19 cellular contexts compared by ENCODE assay signal in the genomic region with DNA sequence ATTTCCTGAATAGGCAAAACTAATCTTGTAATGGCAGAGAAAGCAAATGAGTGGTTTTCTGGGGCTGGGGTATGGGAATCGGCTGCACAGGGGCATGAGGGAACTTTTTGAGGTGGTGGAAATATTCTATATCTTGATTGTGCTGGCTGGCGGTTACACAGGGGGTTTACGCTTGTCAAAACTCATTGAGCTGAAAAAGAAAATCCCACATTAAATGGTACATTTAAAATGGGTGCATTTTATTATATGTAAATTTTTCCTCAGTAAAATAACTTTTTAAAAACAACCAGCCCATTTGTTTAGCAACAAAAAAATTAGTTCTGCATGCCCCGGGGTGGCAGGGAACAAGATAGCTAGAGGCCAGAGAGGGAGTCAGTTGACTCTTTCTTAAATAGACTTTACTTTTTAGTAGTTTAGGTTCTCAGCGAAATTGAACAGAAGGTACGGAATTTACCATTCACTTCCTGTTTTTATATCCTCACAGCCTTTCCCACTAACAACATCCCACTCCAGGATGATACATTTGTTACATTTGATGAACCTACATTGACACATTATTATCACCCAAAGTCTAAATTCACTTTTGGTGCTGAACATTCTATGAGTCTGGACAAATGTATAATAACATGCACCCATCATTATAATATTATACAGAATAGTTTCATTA. TPM values are rescaled to one million over a fixed set of nuclear protein-coding genes. Genes with fewer than 3 reads are reported as not detected.
A peak's percentile ranks its signal among the peaks of the same experiment; 100 is the strongest.
DNase-seq lines count a peak whose midpoint lies in the region; ATAC-seq, FAIRE-seq and TF ChIP-seq lines count a peak whose summit lies in the region.
"Had no signal": no experiment of that assay in that cellular context is flagged by ENCODE, and none has a peak within 500 bp of the region (broad histone marks: within the 10 kb centered on the region; RNA-seq: fewer than 3 reads in every experiment).

No MANE protein-coding gene starts in this region.

- no peak overlapping the region for H3K27ac ChIP-seq in A549
- H3K27ac ChIP-seq in OCI-LY3 (ENCODE audit: low read length), result peak overlapping the region; percentile 85
- H3K27ac ChIP-seq: HL-60 had no signal

- peaks cover 0 to 1% of the 10 kb centered on the region in 2 donors for H3K4me1 Mint-ChIP-seq in effector memory CD8-positive, alpha-beta T cell (ENCODE audit: low read depth in 2 of 2)
- H3K4me1 Mint-ChIP-seq: H9 had no signal

- TF ChIP-seq RAD21 in A549 (conservative IDR thresholded peaks at IDR 0.05 in 1 of 2, IDR thresholded peaks at IDR 0.05 in 1 of 2), result no peak

- peak; percentile 67 for FAIRE-seq in A549 (lab: Jason Lieb, UNC)
- FAIRE-seq: A204.1, HTR-8/SVneo had no signal

- H3K4me2 ChIP-seq in A549 (peak overlapping the region; percentile 2; the same call in 2 of the 3 replicates), OCI-LY3 (ENCODE audit: low read length) (peak overlapping the region; percentile 55)

- no peak for TF ChIP-seq EP300 in A549 (IDR thresholded peaks at IDR 0.05)

- H2AFZ ChIP-seq in OCI-LY3 (ENCODE audit: low read depth, low read length), result no peak overlapping the region; the same call in 1 of the 2 replicates

- CTCF ChIA-PET in A549 (lab: Yijun Ruan, JAX), result interaction anchor here (1.6 kb wide), 1 partner anchor 10 kb away, joined by 3 read pairs; no protein-coding TSS in a partner anchor

- in situ Hi-C loops in GM13977 (cut with MboI; ENCODE audit: low pct_unique_long_range_greater_than_20kb, low sequenced_read_pairs, unreplicated experiment), result no loop called here

- TF ChIP-seq POLR2A in A549 (IDR thresholded peaks at IDR 0.05; ENCODE audit: low read length), result no peak

- no peak overlapping the region for H3K4me3 Mint-ChIP-seq in effector memory CD8-positive, alpha-beta T cell
- H3K4me3 Mint-ChIP-seq: H9 had no signal

- no peak overlapping the region for H3K4me3 ChIP-seq in A549
- H3K4me3 ChIP-seq in OCI-LY3 (ENCODE audit: low read length), result peak overlapping the region; percentile 42

- H3K36me3 Mint-ChIP-seq in effector memory CD8-positive, alpha-beta T cell (ENCODE audit: insufficient read depth), result no peaks in the 10 kb centered on the region

- H4K20me1 ChIP-seq in OCI-LY3 (ENCODE audit: insufficient read depth, low read length), result no peaks in the 10 kb centered on the region

- no peaks in the 10 kb centered on the region for H3K9me3 Mint-ChIP-seq in effector memory CD8-positive, alpha-beta T cell

- no peaks in the 10 kb centered on the region for H3K79me2 ChIP-seq in OCI-LY3 (ENCODE audit: low read length)

- no peaks in the 10 kb centered on the region for H3K9me3 ChIP-seq in A549
- H3K9me3 ChIP-seq in OCI-LY3 (ENCODE audit: insufficient read depth, low read length), result no peaks in the 10 kb centered on the region

- H3K4me1 ChIP-seq in A549, result peaks cover 26% of the 10 kb centered on the region
- peaks cover 62% of the 10 kb centered on the region for H3K4me1 ChIP-seq in OCI-LY3 (ENCODE audit: low read length)

- no peak for TF ChIP-seq CTCF in A549 (IDR thresholded peaks at IDR 0.05)
- no peak for TF ChIP-seq CTCF in GM13977 (IDR thresholded peaks at IDR 0.05; ENCODE audit: extremely low read depth, insufficient read depth, missing control alignments)
- TF ChIP-seq CTCF in OCI-LY3 (IDR thresholded peaks at IDR 0.05; ENCODE audit: low read depth, low read length), result no peak

- WGBS in A549 (ENCODE audit: missing lambda C conversion rate), result 81% methylated on average over 6 of the region's 6 CpGs

- peak overlapping the region; percentile 46 for H3K9ac ChIP-seq in OCI-LY3 (ENCODE audit: low read length)

- H3K36me3 ChIP-seq in OCI-LY3 (replicated peaks; ENCODE audit: low read depth, low read length), result no peaks in the 10 kb centered on the region

- no peak overlapping the region for H3K27ac Mint-ChIP-seq in effector memory CD8-positive, alpha-beta T cell
- H3K27ac Mint-ChIP-seq: H9 had no signal

- POLR2A ChIA-PET in A549 (lab: Yijun Ruan, JAX), result no interaction called here

- no peak for ATAC-seq in A549
- no peak for ATAC-seq in effector memory CD8-positive, alpha-beta T cell (replicated peaks)

- no peak for DNase-seq in A549 (ENCODE audit: low read depth in 1 of 2, low spot score in 1 of 2)
- peak; percentile 32 for DNase-seq in GM13977 (ENCODE audit: low spot score)
- DNase-seq in germinal center (ENCODE audit: low spot score), result peak; percentile 48
- no peak for DNase-seq in effector memory CD8-positive, alpha-beta T cell
- no peak for DNase-seq in nucleus accumbens (lab: John Stamatoyannopoulos, UW)
- DNase-seq in OCI-M1 (lab: John Stamatoyannopoulos, UW), result no peak
- DNase-seq: C1 segment of cervical spinal cord, DND-41, GDM1, H9, NCI-H1092, NCI-H146, NCI-H2227 treated with DMSO at 0.1 percent for 48 hours, NCI-H524 treated with DMSO at 0.1 percent for 48 hours, T-helper 1 cell had no signal

- no peaks in the 10 kb centered on the region for H3K27me3 Mint-ChIP-seq in effector memory CD8-positive, alpha-beta T cell

- H3K27me3 ChIP-seq in OCI-LY3 (ENCODE audit: low read depth, low read length), result no peaks in the 10 kb centered on the region

TF ChIP-seq in A549, 52 proteins besides CTCF, POLR2A, EP300 and RAD21:
- TF ChIP-seq RNF2 (IDR thresholded peaks at IDR 0.05; ENCODE audit: borderline replicate concordance, low read depth) (no peak), HOXA7 (CRISPR knock-in tag; IDR thresholded peaks at IDR 0.05) (no peak), EHMT2 (IDR thresholded peaks at IDR 0.05; ENCODE audit: low read depth) (no peak)
TF ChIP-seq in A549: peak in this region for 0.

RNA-seq across cellular contexts. Expression of gene BCL2A1, which starts 41.2 kb away (rescaled TPM):
- polyA plus RNA-seq in A549 (2011; rRNA removed) (14.5 and 20.1 TPM in 2 replicates), A549 (2017; fragmentation: RNase III; extraction: RNeasy Plus Mini Kit Qiagen cat#74134 plus additional on column Dnase treatment) (14.0 to 31.3 TPM (median 19.6 TPM) in 3 replicates)
- polyA plus RNA-seq in A549 (2012; cell fraction: cytosol; rRNA removed), result 21.5 and 23.6 TPM in 2 replicates
- polyA plus RNA-seq in A549 (2012; cell fraction: nucleus; rRNA removed), result 7.1 and 9.2 TPM in 2 replicates
- 4.5 and 6.2 TPM in 2 replicates for polyA minus RNA-seq in A549 (2011; rRNA and poly(A)+ RNA removed)

RNA-seq across cellular contexts. Expression of gene ZFAND6, which starts 47.3 kb away (rescaled TPM):
- polyA plus RNA-seq in A549 (2011; rRNA removed) (271 and 307 TPM in 2 replicates), A549 (2017; fragmentation: RNase III; extraction: RNeasy Plus Mini Kit Qiagen cat#74134 plus additional on column Dnase treatment) (138 to 159 TPM (median 152 TPM) in 3 replicates)
- polyA plus RNA-seq in A549 (2012; cell fraction: cytosol; rRNA removed), result 96.5 and 124 TPM in 2 replicates
- polyA plus RNA-seq in A549 (2012; cell fraction: nucleus; rRNA removed), result 55.1 and 65.0 TPM in 2 replicates
- polyA minus RNA-seq in A549 (2011; rRNA and poly(A)+ RNA removed), result 93.8 and 119 TPM in 2 replicates

Comparison
In these comparisons a context has a peak if more than half of its experiments do, and no peak if none do; other contexts are left out.
1. DNase-seq: peak in GM13977 (single experiment) and germinal center (single experiment); none in A549 (0 of 2), effector memory CD8-positive, alpha-beta T cell (0 of 3), nucleus accumbens (0 of 56) and OCI-M1 (single experiment).